Comparison of ENCODE assay signal across 10 cellular contexts in the genomic region with DNA sequence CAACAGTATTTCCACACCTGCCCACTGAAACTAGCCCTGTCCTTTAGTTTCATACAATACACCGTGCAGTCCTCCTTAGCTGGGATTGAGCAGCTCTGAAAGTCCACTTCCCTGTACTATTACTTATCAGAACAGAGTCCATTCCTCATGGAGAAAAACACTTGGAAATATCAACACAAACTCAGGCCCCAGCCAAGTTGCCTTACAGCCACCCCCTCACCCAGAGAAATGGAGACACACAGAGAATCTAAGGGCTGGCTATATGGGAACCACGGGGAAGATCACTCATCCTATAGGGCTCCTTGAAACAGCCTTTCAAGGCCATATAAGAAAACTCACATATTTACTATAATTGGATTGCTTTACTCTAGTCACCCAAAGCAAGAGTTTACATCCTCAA. TPM values are rescaled to one million over a fixed set of nuclear protein-coding genes. Genes with fewer than 3 reads are reported as not detected.
DNase-seq lines count a peak whose midpoint lies in the region; ATAC-seq and TF ChIP-seq lines count a peak whose summit lies in the region.
"Had no signal": no experiment of that assay in that cellular context is flagged by ENCODE, and none has a peak within 500 bp of the region (broad histone marks: within the 10 kb centered on the region; RNA-seq: fewer than 3 reads in every experiment).

No MANE protein-coding gene starts in this region.

- TF ChIP-seq CTCF in C4-2B (conservative IDR thresholded peaks at IDR 0.05) (no peak), WI38 (IDR thresholded peaks at IDR 0.05; ENCODE audit: low read depth, low read length) (no peak), gastroesophageal sphincter (IDR thresholded peaks at IDR 0.05) (no peak), prostate gland (IDR thresholded peaks at IDR 0.05) (no peak)

- H3K27me3 ChIP-seq in gastroesophageal sphincter (no peaks in the 10 kb centered on the region), prostate gland (replicated peaks; ENCODE audit: insufficient read depth) (no peaks in the 10 kb centered on the region)

- DNase-seq in prostate gland (ENCODE audit: low spot score), result no peak
- no peak for DNase-seq in NCI-H2081 (lab: John Stamatoyannopoulos, UW)
- no peak for DNase-seq in activated naive CD4-positive, alpha-beta T cell treated with anti-CD3 and anti-CD28 coated beads, Interleukin-2, amount 50 U/mL, for 16 hours
- no peak for DNase-seq in sciatic nerve (ENCODE audit: low spot score)
- no peak for DNase-seq in NCI-H1436 (lab: John Stamatoyannopoulos, UW)
- DNase-seq: GOT3, RPMI8226 had no signal

- peaks cover 23 to 73% (median 41%) of the 10 kb centered on the region in 3 donors for H3K4me1 ChIP-seq in gastroesophageal sphincter
- peaks cover 23% of the 10 kb centered on the region for H3K4me1 ChIP-seq in prostate gland (replicated peaks)

- 38 to 54% methylated on average over 2 of the region's 2 CpGs for WGBS in gastroesophageal sphincter (ENCODE audit: low coverage in 1 of 2), 2 donors
- whole genome bisulfite sequencing in prostate gland, result 56% methylated on average over 2 of the region's 2 CpGs

- TF ChIP-seq EP300 in gastroesophageal sphincter (IDR thresholded peaks at IDR 0.05), result no peak

- H3K4me3 ChIP-seq in WI38 (ENCODE audit: low read depth, low read length), result peak overlapping the region; percentile 83
- H3K4me3 ChIP-seq in gastroesophageal sphincter, result peak overlapping the region; percentile 75 to 85
- peak overlapping the region; percentile 83 to 87 for H3K4me3 ChIP-seq in prostate gland

- H3K27ac ChIP-seq in C4-2B (peak overlapping the region; percentile 97; the same call in 1 of the 2 replicates), gastroesophageal sphincter (peak overlapping the region; percentile 89 to 99 (median 98)), prostate gland (peak overlapping the region; percentile 96)

- H3K9me3 ChIP-seq in gastroesophageal sphincter, result no peaks in the 10 kb centered on the region
- no peaks in the 10 kb centered on the region for H3K9me3 ChIP-seq in prostate gland

- intact Hi-C loops in prostate gland (cut with DNase I) (loop anchor here (2.0 to 10.0 kb wide), 3 partner anchors 41 to 95 kb away; a partner anchor contains a TSS), sciatic nerve (cut with DNase I) (no loop called here)

- H3K36me3 ChIP-seq in gastroesophageal sphincter (no peaks in the 10 kb centered on the region), prostate gland (no peaks in the 10 kb centered on the region)

- TF ChIP-seq POLR2A in gastroesophageal sphincter (IDR thresholded peaks at IDR 0.05) (no peak), prostate gland (IDR thresholded peaks at IDR 0.05) (no peak)

- ATAC-seq in gastroesophageal sphincter, result no peak
- ATAC-seq in sciatic nerve, result no peak

RNA-seq across cellular contexts. Expression of a gene that starts 1.9 kb away (rescaled TPM):
- total RNA-seq in gastroesophageal sphincter (100 to 1,000 TPM; 121 to 169 (median 130) TPM), prostate gland (100 to 1,000 TPM; 169 to 392 TPM), sciatic nerve (145 TPM)

RNA-seq across cellular contexts. Expression of a gene that starts 39.8 kb away (rescaled TPM):
- 1 to 10 TPM; 1.1 to 6.2 (median 4.0) TPM for total RNA-seq in gastroesophageal sphincter
- total RNA-seq in prostate gland, result 10 to 100 TPM; 12.3 to 15.1 TPM
- 2.5 TPM for total RNA-seq in sciatic nerve
